In the genomic region with DNA sequence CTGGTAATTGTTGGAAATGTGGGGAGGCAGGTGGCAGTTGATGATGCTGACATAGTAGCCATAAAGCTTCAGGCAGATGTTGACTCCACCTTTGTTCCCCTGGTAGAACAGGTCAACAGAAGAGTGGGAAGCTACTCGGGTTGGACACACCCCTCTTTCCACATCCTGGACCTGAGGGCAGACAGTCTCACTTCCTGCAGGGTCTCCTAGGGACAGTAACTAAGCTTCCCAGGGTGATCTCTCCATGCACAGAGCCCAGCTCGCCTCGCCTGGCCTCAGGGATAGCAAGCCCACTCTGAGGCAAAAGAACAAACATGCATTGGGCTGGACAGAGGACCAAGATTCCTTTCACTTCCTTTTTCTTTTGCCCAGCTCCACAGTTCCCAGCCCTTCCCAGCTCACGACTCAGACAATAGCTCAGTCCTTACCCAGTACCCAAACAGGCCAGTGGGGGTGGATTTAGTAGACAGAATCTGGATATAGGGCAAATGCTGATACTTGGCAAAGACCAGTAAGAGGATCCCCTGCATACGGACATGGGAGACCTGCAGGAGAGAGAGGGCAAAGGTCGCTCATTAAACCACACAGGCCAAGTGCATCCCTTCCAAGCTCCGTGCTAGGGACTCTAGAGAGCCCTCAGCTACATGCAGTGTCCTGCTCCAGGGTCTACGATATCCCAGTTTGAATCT, we compare ENCODE assay signal across 1 cellular context.
TF ChIP-seq lines count a peak whose summit lies in the region.

No MANE protein-coding gene starts in this region.

TF ChIP-seq in HepG2, 621 proteins besides CTCF, POLR2A, EP300 and RAD21 (continued from another document):
- TF ChIP-seq ZNF775 (CRISPR knock-in tag; IDR thresholded peaks at IDR 0.05; ENCODE audit: borderline replicate concordance) (no peak), SAP130 (CRISPR knock-in tag; IDR thresholded peaks at IDR 0.05; ENCODE audit: low read depth) (peak; percentile 77), ZNF605 (CRISPR knock-in tag; IDR thresholded peaks at IDR 0.05) (peak; percentile 50; the same call in 1 of the 2 replicates), MEF2D (CRISPR knock-in tag; IDR thresholded peaks at IDR 0.05) (peak; percentile 56; the same call in 1 of the 2 replicates), FOXA3 (CRISPR knock-in tag; IDR thresholded peaks at IDR 0.05) (0 out of 2 replicates have a peak, but pooled peaks have one; percentile 10), MXI1 (IDR thresholded peaks at IDR 0.05; ENCODE audit: borderline replicate concordance, low read depth, low read length) (peak; percentile 38; the same call in 1 of the 3 replicates), PITX1 (CRISPR knock-in tag; IDR thresholded peaks at IDR 0.05) (no peak; the same call in 1 of the 2 replicates), ZNF619 (CRISPR knock-in tag; IDR thresholded peaks at IDR 0.05) (no peak), JUND (CRISPR knock-in tag; IDR thresholded peaks at IDR 0.05) (no peak), MXD4 (CRISPR knock-in tag; IDR thresholded peaks at IDR 0.05) (no peak), ZNF670 (CRISPR knock-in tag; IDR thresholded peaks at IDR 0.05; ENCODE audit: borderline replicate concordance) (no peak), NAIF1 (CRISPR knock-in tag; IDR thresholded peaks at IDR 0.05; ENCODE audit: borderline replicate concordance) (no peak), TRIM24 (CRISPR knock-in tag; IDR thresholded peaks at IDR 0.05) (no peak), HNF4G (IDR thresholded peaks at IDR 0.05; ENCODE audit: borderline replicate concordance, low read depth, low read length) (peak; percentile 63), HNF4G (CRISPR knock-in tag; IDR thresholded peaks at IDR 0.05; ENCODE audit: borderline replicate concordance, low read depth) (no peak), ZSCAN25 (CRISPR knock-in tag; IDR thresholded peaks at IDR 0.05) (0 out of 2 replicates have a peak, but pooled peaks have one; percentile 26), ZNF232 (CRISPR knock-in tag; IDR thresholded peaks at IDR 0.05; ENCODE audit: borderline replicate concordance) (no peak), NR2F2 (IDR thresholded peaks at IDR 0.05; ENCODE audit: borderline replicate concordance, low read depth) (no peak), ZNF543 (CRISPR knock-in tag; IDR thresholded peaks at IDR 0.05) (no peak), SALL1 (CRISPR knock-in tag; IDR thresholded peaks at IDR 0.05) (peak; percentile 32), ZFX (CRISPR knock-in tag; IDR thresholded peaks at IDR 0.05; ENCODE audit: low read depth) (no peak), ZNF547 (CRISPR knock-in tag; IDR thresholded peaks at IDR 0.05) (no peak), ZNF609 (CRISPR knock-in tag; IDR thresholded peaks at IDR 0.05; ENCODE audit: borderline replicate concordance) (no peak), ATF7 (IDR thresholded peaks at IDR 0.05) (no peak), ATF7 (CRISPR knock-in tag; IDR thresholded peaks at IDR 0.05) (no peak), ZFP36L1 (CRISPR knock-in tag; IDR thresholded peaks at IDR 0.05) (no peak), ELF3 (CRISPR knock-in tag; IDR thresholded peaks at IDR 0.05) (peak; percentile 51), SP1 (IDR thresholded peaks at IDR 0.05) (no peak), SP1 (CRISPR knock-in tag; IDR thresholded peaks at IDR 0.05) (no peak), ZBTB34 (CRISPR knock-in tag; IDR thresholded peaks at IDR 0.05) (no peak), GABPB1 (CRISPR knock-in tag; IDR thresholded peaks at IDR 0.05) (peak; percentile 16; the same call in 1 of the 2 replicates), ZKSCAN5 (CRISPR knock-in tag; IDR thresholded peaks at IDR 0.05) (0 out of 2 replicates have a peak, but pooled peaks have one; percentile 72), ZFP36L2 (CRISPR knock-in tag; IDR thresholded peaks at IDR 0.05) (no peak), ZNF513 (CRISPR knock-in tag; conservative IDR thresholded peaks at IDR 0.05) (no peak)
- TF ChIP-seq, protein P1, sequence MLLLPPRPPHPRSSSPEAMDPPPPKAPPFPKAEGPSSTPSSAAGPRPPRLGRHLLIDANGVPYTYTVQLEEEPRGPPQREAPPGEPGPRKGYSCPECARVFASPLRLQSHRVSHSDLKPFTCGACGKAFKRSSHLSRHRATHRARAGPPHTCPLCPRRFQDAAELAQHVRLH (CRISPR knock-in tag; IDR thresholded peaks at IDR 0.05; ENCODE audit: borderline replicate concordance, low read depth): no peak
- TF ChIP-seq, protein P2, sequence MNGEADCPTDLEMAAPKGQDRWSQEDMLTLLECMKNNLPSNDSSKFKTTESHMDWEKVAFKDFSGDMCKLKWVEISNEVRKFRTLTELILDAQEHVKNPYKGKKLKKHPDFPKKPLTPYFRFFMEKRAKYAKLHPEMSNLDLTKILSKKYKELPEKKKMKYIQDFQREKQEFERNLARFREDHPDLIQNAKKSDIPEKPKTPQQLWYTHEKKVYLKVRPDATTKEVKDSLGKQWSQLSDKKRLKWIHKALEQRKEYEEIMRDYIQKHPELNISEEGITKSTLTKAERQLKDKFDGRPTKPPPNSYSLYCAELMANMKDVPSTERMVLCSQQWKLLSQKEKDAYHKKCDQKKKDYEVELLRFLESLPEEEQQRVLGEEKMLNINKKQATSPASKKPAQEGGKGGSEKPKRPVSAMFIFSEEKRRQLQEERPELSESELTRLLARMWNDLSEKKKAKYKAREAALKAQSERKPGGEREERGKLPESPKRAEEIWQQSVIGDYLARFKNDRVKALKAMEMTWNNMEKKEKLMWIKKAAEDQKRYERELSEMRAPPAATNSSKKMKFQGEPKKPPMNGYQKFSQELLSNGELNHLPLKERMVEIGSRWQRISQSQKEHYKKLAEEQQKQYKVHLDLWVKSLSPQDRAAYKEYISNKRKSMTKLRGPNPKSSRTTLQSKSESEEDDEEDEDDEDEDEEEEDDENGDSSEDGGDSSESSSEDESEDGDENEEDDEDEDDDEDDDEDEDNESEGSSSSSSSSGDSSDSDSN (CRISPR knock-in tag; IDR thresholded peaks at IDR 0.05): no peak
- TF ChIP-seq, protein P3, sequence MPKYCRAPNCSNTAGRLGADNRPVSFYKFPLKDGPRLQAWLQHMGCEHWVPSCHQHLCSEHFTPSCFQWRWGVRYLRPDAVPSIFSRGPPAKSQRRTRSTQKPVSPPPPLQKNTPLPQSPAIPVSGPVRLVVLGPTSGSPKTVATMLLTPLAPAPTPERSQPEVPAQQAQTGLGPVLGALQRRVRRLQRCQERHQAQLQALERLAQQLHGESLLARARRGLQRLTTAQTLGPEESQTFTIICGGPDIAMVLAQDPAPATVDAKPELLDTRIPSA (CRISPR knock-in tag; IDR thresholded peaks at IDR 0.05; ENCODE audit: borderline replicate concordance): no peak
- TF ChIP-seq, protein P4, sequence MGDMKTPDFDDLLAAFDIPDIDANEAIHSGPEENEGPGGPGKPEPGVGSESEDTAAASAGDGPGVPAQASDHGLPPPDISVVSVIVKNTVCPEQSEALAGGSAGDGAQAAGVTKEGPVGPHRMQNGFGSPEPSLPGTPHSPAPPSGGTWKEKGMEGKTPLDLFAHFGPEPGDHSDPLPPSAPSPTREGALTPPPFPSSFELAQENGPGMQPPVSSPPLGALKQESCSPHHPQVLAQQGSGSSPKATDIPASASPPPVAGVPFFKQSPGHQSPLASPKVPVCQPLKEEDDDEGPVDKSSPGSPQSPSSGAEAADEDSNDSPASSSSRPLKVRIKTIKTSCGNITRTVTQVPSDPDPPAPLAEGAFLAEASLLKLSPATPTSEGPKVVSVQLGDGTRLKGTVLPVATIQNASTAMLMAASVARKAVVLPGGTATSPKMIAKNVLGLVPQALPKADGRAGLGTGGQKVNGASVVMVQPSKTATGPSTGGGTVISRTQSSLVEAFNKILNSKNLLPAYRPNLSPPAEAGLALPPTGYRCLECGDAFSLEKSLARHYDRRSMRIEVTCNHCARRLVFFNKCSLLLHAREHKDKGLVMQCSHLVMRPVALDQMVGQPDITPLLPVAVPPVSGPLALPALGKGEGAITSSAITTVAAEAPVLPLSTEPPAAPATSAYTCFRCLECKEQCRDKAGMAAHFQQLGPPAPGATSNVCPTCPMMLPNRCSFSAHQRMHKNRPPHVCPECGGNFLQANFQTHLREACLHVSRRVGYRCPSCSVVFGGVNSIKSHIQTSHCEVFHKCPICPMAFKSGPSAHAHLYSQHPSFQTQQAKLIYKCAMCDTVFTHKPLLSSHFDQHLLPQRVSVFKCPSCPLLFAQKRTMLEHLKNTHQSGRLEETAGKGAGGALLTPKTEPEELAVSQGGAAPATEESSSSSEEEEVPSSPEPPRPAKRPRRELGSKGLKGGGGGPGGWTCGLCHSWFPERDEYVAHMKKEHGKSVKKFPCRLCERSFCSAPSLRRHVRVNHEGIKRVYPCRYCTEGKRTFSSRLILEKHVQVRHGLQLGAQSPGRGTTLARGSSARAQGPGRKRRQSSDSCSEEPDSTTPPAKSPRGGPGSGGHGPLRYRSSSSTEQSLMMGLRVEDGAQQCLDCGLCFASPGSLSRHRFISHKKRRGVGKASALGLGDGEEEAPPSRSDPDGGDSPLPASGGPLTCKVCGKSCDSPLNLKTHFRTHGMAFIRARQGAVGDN (CRISPR knock-in tag; IDR thresholded peaks at IDR 0.05): peak; percentile 20; the same call in 1 of the 2 replicates
- TF ChIP-seq, protein P5, sequence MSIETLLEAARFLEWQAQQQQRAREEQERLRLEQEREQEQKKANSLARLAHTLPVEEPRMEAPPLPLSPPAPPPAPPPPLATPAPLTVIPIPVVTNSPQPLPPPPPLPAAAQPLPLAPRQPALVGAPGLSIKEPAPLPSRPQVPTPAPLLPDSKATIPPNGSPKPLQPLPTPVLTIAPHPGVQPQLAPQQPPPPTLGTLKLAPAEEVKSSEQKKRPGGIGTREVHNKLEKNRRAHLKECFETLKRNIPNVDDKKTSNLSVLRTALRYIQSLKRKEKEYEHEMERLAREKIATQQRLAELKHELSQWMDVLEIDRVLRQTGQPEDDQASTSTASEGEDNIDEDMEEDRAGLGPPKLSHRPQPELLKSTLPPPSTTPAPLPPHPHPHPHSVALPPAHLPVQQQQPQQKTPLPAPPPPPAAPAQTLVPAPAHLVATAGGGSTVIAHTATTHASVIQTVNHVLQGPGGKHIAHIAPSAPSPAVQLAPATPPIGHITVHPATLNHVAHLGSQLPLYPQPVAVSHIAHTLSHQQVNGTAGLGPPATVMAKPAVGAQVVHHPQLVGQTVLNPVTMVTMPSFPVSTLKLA (IDR thresholded peaks at IDR 0.05): no peak
